ENCODE assay signal across 9 cellular contexts in the genomic region with DNA sequence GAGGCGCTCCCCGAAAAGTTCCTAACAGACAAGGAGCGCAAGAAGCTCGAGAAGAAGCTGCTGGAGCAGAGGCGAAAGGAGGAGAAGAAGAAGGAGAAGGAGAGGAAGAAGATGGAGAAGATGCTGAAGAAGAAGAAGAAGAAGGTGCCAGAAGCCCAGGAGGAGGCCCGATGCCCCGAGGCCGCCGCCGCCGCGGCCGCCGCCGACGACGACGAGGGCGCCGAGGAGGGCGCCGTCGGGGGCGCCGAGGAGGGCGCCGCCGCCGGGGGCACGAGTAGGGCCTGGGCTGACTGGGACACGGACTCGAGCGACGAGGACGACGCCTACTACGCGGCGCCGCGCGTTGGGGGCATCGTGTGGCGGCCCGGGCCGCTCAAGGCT. TPM values are rescaled to one million over a fixed set of nuclear protein-coding genes. Genes with fewer than 3 reads are reported as not detected.
A peak's percentile ranks its signal among the peaks of the same experiment; 100 is the strongest.
DNase-seq lines count a peak whose midpoint lies in the region; ATAC-seq, FAIRE-seq and TF ChIP-seq lines count a peak whose summit lies in the region.
"Had no signal": no experiment of that assay in that cellular context is flagged by ENCODE, and none has a peak within 500 bp of the region (broad histone marks: within the 10 kb centered on the region; RNA-seq: fewer than 3 reads in every experiment).

No MANE protein-coding gene starts in this region.

- no TSS peak for BruUV-seq in HepG2 (replicated peaks; lab: Mats Ljungman, UMichigan)

- H2AFZ ChIP-seq in HepG2 (ENCODE audit: low read length) = no peak overlapping the region

- H3K27me3 Mint-ChIP-seq in activated CD8-positive, alpha-beta memory T cell treated with anti-CD3 and anti-CD28 coated beads, Interleukin-2, amount 10 ng/mL, durations not matched to agents 7 days and 5 days = no peaks in the 10 kb centered on the region

- H3K27me3 ChIP-seq in HepG2 (ENCODE audit: control insufficient read depth in 1 of 2, insufficient read depth in 2 of 2, low read length in 2 of 2) = no peaks in the 10 kb centered on the region; a peak in 1 of 5 replicates
- H3K27me3 ChIP-seq in transverse colon = no peaks in the 10 kb centered on the region

- TF ChIP-seq CTCF in HepG2 (CRISPR knock-in tag; IDR thresholded peaks at IDR 0.05) (no peak), transverse colon (IDR thresholded peaks at IDR 0.05) (no peak)

- H3K9ac ChIP-seq in HepG2 (ENCODE audit: insufficient read depth, low read depth, low read length) = peak overlapping the region; percentile 76

- H3K9me3 Mint-ChIP-seq in activated CD8-positive, alpha-beta memory T cell treated with anti-CD3 and anti-CD28 coated beads, Interleukin-2, amount 10 ng/mL, durations not matched to agents 7 days and 5 days (ENCODE audit: low read depth) = no peaks in the 10 kb centered on the region

- peak overlapping the region; percentile 89 for H3K4me3 Mint-ChIP-seq in activated CD8-positive, alpha-beta memory T cell treated with anti-CD3 and anti-CD28 coated beads, Interleukin-2, amount 10 ng/mL, durations not matched to agents 7 days and 5 days

- H3K79me2 ChIP-seq in HepG2 (ENCODE audit: insufficient read depth, low read length) = peaks cover 32% of the 10 kb centered on the region

- no peak for TF ChIP-seq POLR2A in HepG2 (IDR thresholded peaks at IDR 0.05; ENCODE audit: insufficient read depth in 1 of 2, low read depth in 2 of 2, low read length in 2 of 2)
- no peak for TF ChIP-seq POLR2A in transverse colon (IDR thresholded peaks at IDR 0.05)

- in situ Hi-C loops in HepG2 (cut with HindIII; ENCODE audit: extremely low pct_ligation_motif_present, low pct_unique_long_range_greater_than_20kb) (loop anchor here (5.0 kb wide), 1 partner anchor 92 kb away; the partner anchor contains the start of gene NELFCD), transverse colon (cut with MboI; ENCODE audit: low pct_ligation_motif_present in 1 of 4, low pct_unique_long_range_greater_than_20kb in 1 of 4, low sequenced_read_pairs in 3 of 4) (no loop called here)

- H3K4me3 ChIP-seq in HepG2 (replicated peaks in 1 of 3; ENCODE audit: insufficient read depth in 1 of 3, low read depth in 2 of 3, low read length in 3 of 3) (peak overlapping the region; percentile 59 to 98 (median 86)), transverse colon (peak overlapping the region; percentile 55 to 100 (median 90))

- intact Hi-C loops in HepG2 (cut with micrococcal nuclease; ENCODE audit: unreplicated experiment) = loop anchor here (5.0 to 10.0 kb wide), 2 partner anchors 92 to 235 kb away; partner anchors contain the start of genes NELFCD and STX16
- intact Hi-C loops in transverse colon (cut with DNase I; ENCODE audit: low total_unique reads) = loop anchor here (5.0 to 10.0 kb wide), 3 partner anchors 95 to 238 kb away; partner anchors contain the start of genes ATP5F1E, NELFCD and STX16

- CTCF ChIA-PET in activated CD8-positive, alpha-beta memory T cell treated with anti-CD3 and anti-CD28 coated beads, Interleukin-2, amount 10 ng/mL, durations not matched to agents 7 days and 5 days (lab: Charles Lee) = interaction anchor here (1.1 kb wide), 1 partner anchor 142 kb away, joined by 3 read pairs; the partner anchor contains the start of gene ATP5F1E
- CTCF ChIA-PET in HepG2 (lab: Yijun Ruan, JAX; ENCODE audit: low intra/inter-chr PET ratio, low total read pairs) = no interaction called here

- H3K27ac Mint-ChIP-seq in activated CD8-positive, alpha-beta memory T cell treated with anti-CD3 and anti-CD28 coated beads, Interleukin-2, amount 10 ng/mL, durations not matched to agents 7 days and 5 days = peak overlapping the region; percentile 98

- no peak for TF ChIP-seq RAD21 in HepG2 (CRISPR knock-in tag; IDR thresholded peaks at IDR 0.05)

- H3K27ac ChIP-seq in angular gyrus (ENCODE audit: low read depth, low read length) (peak overlapping the region; percentile 88), HepG2 (ENCODE audit: extremely low read length, insufficient read depth, low read length) (peak overlapping the region; percentile 73), transverse colon (peak overlapping the region; percentile 99 to 100 (median 100))

- no peak for TF ChIP-seq EP300 in HepG2 (IDR thresholded peaks at IDR 0.05; ENCODE audit: low read depth in 2 of 2, low read length in 2 of 2)
- no peak for TF ChIP-seq EP300 in HepG2 (CRISPR knock-in tag; IDR thresholded peaks at IDR 0.05; ENCODE audit: borderline replicate concordance)
- no peak for TF ChIP-seq EP300 in transverse colon (IDR thresholded peaks at IDR 0.05; ENCODE audit: low read depth)

- FAIRE-seq in HepG2 (lab: Jason Lieb, UNC) = no peak
- FAIRE-seq: G401.6 had no signal

- no peak for ATAC-seq in activated CD8-positive, alpha-beta memory T cell treated with anti-CD3 and anti-CD28 coated beads, Interleukin-2, amount 10 ng/mL, durations not matched to agents 7 days and 5 days
- no peak for ATAC-seq in HepG2
- no peak for ATAC-seq in GM18511 (IDR thresholded peaks at IDR 0.05; ENCODE audit: unreplicated experiment)

- H3K36me3 ChIP-seq in HepG2 (replicated peaks in 1 of 2; ENCODE audit: control insufficient read depth in 1 of 2, insufficient read depth in 2 of 2, low read length in 2 of 2) (no peaks in the 10 kb centered on the region), transverse colon (no peaks in the 10 kb centered on the region)

- POLR2A ChIA-PET in HepG2 (lab: Yijun Ruan, JAX) = interaction anchor here (1.2 to 2.0 kb wide), 4 partner anchors 91 to 239 kb away, joined by 3 to 14 read pairs (median 8); partner anchors contain the start of genes ATP5F1E and STX16

- H3K4me2 ChIP-seq in HepG2 (ENCODE audit: low read depth, low read length) = peak overlapping the region; percentile 74

- WGBS in HepG2 (ENCODE audit: low lambda C conversion rate) = 69% methylated on average over 46 of the region's 46 CpGs
- WGBS in transverse colon (ENCODE audit: low coverage in 1 of 2), 2 donors = 19 to 44% methylated on average over 4 to 46 of the region's 46 CpGs

- peaks cover 20% of the 10 kb centered on the region for H3K36me3 Mint-ChIP-seq in activated CD8-positive, alpha-beta memory T cell treated with anti-CD3 and anti-CD28 coated beads, Interleukin-2, amount 10 ng/mL, durations not matched to agents 7 days and 5 days

- no peak for DNase-seq in activated CD8-positive, alpha-beta memory T cell treated with anti-CD3 and anti-CD28 coated beads, Interleukin-2, amount 10 ng/mL, durations not matched to agents 7 days and 5 days
- DNase-seq in activated CD8-positive, alpha-beta memory T cell treated with anti-CD3 and anti-CD28 coated beads, Interleukin-2, amount 50 U/mL, for 4 hours = no peak
- DNase-seq in HepG2 (ENCODE audit: low spot score) = no peak
- no peak for DNase-seq in transverse colon
- no peak for DNase-seq in GM19238 (ENCODE audit: insufficient read length, low spot score)
- DNase-seq in NCI-H128 (lab: John Stamatoyannopoulos, UW; ENCODE audit: unreplicated experiment) = no peak

- H3K4me1 Mint-ChIP-seq in activated CD8-positive, alpha-beta memory T cell treated with anti-CD3 and anti-CD28 coated beads, Interleukin-2, amount 10 ng/mL, durations not matched to agents 7 days and 5 days = peaks cover 46% of the 10 kb centered on the region

- H4K20me1 ChIP-seq in HepG2 (ENCODE audit: insufficient read depth, low read length) = peaks cover 23% of the 10 kb centered on the region

- H3K9me3 ChIP-seq in HepG2 (ENCODE audit: low read length) (peaks cover 6% of the 10 kb centered on the region; the same call in 1 of the 2 replicates), transverse colon (no peaks in the 10 kb centered on the region)

- peaks cover 38% of the 10 kb centered on the region for H3K4me1 ChIP-seq in HepG2 (ENCODE audit: insufficient read depth, low read length)
- H3K4me1 ChIP-seq in transverse colon = peaks cover 12 to 32% (median 21%) of the 10 kb centered on the region in 4 donors

RNA-seq across cellular contexts. Expression of gene GNAS, which starts 37.5 kb away (rescaled TPM):
- 100 to 1,000 TPM; 817 to 859 TPM for total RNA-seq in activated CD8-positive, alpha-beta memory T cell treated with anti-CD3 and anti-CD28 coated beads, Interleukin-2, amount 10 ng/mL, durations not matched to agents 7 days and 5 days
- 382 and 407 TPM in 2 replicates for total RNA-seq in HepG2 (2016; rRNA removed; fragmentation: Illumina TruSeq; extraction: Trizol)
- total RNA-seq in HepG2 (2016; cell fraction: cytosol; rRNA removed; fragmentation: Illumina TruSeq; extraction: Trizol; ENCODE audit: low read depth) = 604 and 617 TPM in 2 replicates
- total RNA-seq in HepG2 (2016; cell fraction: insoluble cytoplasmic fraction; rRNA removed; fragmentation: Illumina TruSeq; extraction: Trizol) = 369 and 397 TPM in 2 replicates
- total RNA-seq in HepG2 (2016; cell fraction: membrane; rRNA removed; fragmentation: Illumina TruSeq; extraction: Trizol) = 887 and 1,010 TPM in 2 replicates
- 281 and 324 TPM in 2 replicates for total RNA-seq in HepG2 (2016; cell fraction: nucleus; rRNA removed; fragmentation: Illumina TruSeq; extraction: Trizol)
- 1,008 and 1,029 TPM in 2 replicates for polyA plus RNA-seq in HepG2 (2011; rRNA removed)
- polyA plus RNA-seq in HepG2 (2011; cell fraction: cytosol; rRNA removed) = 1,419 and 1,481 TPM in 2 replicates
- polyA plus RNA-seq in HepG2 (2011; cell fraction: nucleus; rRNA removed) = 1,285 and 1,363 TPM in 2 replicates
- 1,216 and 1,583 TPM in 2 replicates for polyA plus RNA-seq in HepG2 (2012)
- 2,019 and 2,103 TPM in 2 replicates for polyA plus RNA-seq in HepG2 (2016; cell fraction: cytosol; fragmentation: Illumina TruSeq; extraction: Trizol; ENCODE audit: low read depth)
- polyA plus RNA-seq in HepG2 (2016; cell fraction: insoluble cytoplasmic fraction; fragmentation: Illumina TruSeq; extraction: Trizol; ENCODE audit: low read depth) = 991 and 1,223 TPM in 2 replicates
- polyA plus RNA-seq in HepG2 (2016; cell fraction: membrane; fragmentation: Illumina TruSeq; extraction: Trizol; ENCODE audit: low read depth) = 2,245 and 2,285 TPM in 2 replicates
- 1,096 and 1,140 TPM in 2 replicates for polyA plus RNA-seq in HepG2 (2016; cell fraction: nucleus; fragmentation: Illumina TruSeq; extraction: Trizol; ENCODE audit: insufficient read depth, low read depth)
- polyA minus RNA-seq in HepG2 (2011; rRNA and poly(A)+ RNA removed; ENCODE audit: low replicate concordance) = 1,501 and 1,552 TPM in 2 replicates
- 671 and 731 TPM in 2 replicates for polyA minus RNA-seq in HepG2 (2011; cell fraction: cytosol; rRNA and poly(A)+ RNA removed)
- 391 and 498 TPM in 2 replicates for polyA minus RNA-seq in HepG2 (2011; cell fraction: nucleus; rRNA and poly(A)+ RNA removed)
- total RNA-seq in transverse colon = 100 to 1,000 TPM; 501 to 716 (median 535) TPM

RNA-seq across cellular contexts. Expression of gene GNAS-AS1, which starts 39.4 kb away (rescaled TPM):
- total RNA-seq in activated CD8-positive, alpha-beta memory T cell treated with anti-CD3 and anti-CD28 coated beads, Interleukin-2, amount 10 ng/mL, durations not matched to agents 7 days and 5 days = 1 to 10 TPM in 1 of 2 experiments, under 1 TPM in 1; 0.89 to 1.8 TPM
- not detected in 2 replicates for total RNA-seq in HepG2 (2016; rRNA removed; fragmentation: Illumina TruSeq; extraction: Trizol)
- not detected in 2 replicates for total RNA-seq in HepG2 (2016; cell fraction: cytosol; rRNA removed; fragmentation: Illumina TruSeq; extraction: Trizol; ENCODE audit: low read depth)
- total RNA-seq in HepG2 (2016; cell fraction: insoluble cytoplasmic fraction; rRNA removed; fragmentation: Illumina TruSeq; extraction: Trizol) = not detected in 2 replicates
- total RNA-seq in HepG2 (2016; cell fraction: membrane; rRNA removed; fragmentation: Illumina TruSeq; extraction: Trizol) = not detected in 2 replicates
- not detected in 2 replicates for total RNA-seq in HepG2 (2016; cell fraction: nucleus; rRNA removed; fragmentation: Illumina TruSeq; extraction: Trizol)
- polyA plus RNA-seq in HepG2 (2011; rRNA removed) = not detected in 2 replicates
- not detected in 2 replicates for polyA plus RNA-seq in HepG2 (2011; cell fraction: cytosol; rRNA removed)
- 0.06 and 0.23 TPM in 2 replicates for polyA plus RNA-seq in HepG2 (2011; cell fraction: nucleus; rRNA removed)
- polyA plus RNA-seq in HepG2 (2012) = not detected in 2 replicates
- polyA plus RNA-seq in HepG2 (2016; cell fraction: cytosol; fragmentation: Illumina TruSeq; extraction: Trizol; ENCODE audit: low read depth) = not detected in 2 replicates
- not detected in 2 replicates for polyA plus RNA-seq in HepG2 (2016; cell fraction: insoluble cytoplasmic fraction; fragmentation: Illumina TruSeq; extraction: Trizol; ENCODE audit: low read depth)
- polyA plus RNA-seq in HepG2 (2016; cell fraction: membrane; fragmentation: Illumina TruSeq; extraction: Trizol; ENCODE audit: low read depth) = not detected in 2 replicates
- polyA plus RNA-seq in HepG2 (2016; cell fraction: nucleus; fragmentation: Illumina TruSeq; extraction: Trizol; ENCODE audit: insufficient read depth, low read depth) = not detected in 2 replicates
- 0.49 TPM in 1 of 2 replicates, not detected in the other for polyA minus RNA-seq in HepG2 (2011; rRNA and poly(A)+ RNA removed; ENCODE audit: low replicate concordance)
- not detected in 2 replicates for polyA minus RNA-seq in HepG2 (2011; cell fraction: cytosol; rRNA and poly(A)+ RNA removed)
- polyA minus RNA-seq in HepG2 (2011; cell fraction: nucleus; rRNA and poly(A)+ RNA removed) = 0.26 and 0.37 TPM in 2 replicates
- 1 to 10 TPM in 1 of 4 donors, under 1 TPM in 1, not detected in 2; 0.55 to 1.1 TPM for total RNA-seq in transverse colon
